17 cellular contexts compared by ENCODE assay signal in the genomic region with DNA sequence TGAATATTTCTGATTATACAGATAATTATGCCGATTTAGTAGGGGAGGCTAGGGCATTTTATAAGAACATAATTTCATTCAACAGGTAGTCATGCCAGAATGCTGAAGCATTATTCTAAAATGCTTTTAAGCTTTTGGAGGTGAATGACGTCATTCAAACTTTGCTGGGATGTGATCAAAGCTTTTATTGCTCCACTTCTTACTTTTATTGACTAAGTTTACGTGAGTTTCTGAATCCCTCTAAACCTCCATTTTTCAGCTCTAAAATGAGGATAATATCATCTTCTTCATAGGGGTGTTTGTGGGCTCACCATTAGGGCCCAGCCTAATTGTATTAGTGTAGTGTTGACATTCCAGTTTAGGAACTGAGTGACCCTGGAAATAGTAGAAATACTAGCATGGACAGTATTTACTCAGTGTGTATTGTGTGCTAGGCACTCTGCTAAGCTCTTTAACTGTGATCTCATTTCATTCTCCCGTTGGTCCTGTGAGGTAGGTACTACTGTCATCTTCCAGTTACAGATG. TPM values are rescaled to one million over a fixed set of nuclear protein-coding genes. Genes with fewer than 3 reads are reported as not detected.
A peak's percentile ranks its signal among the peaks of the same experiment; 100 is the strongest.
DNase-seq lines count a peak whose midpoint lies in the region; ATAC-seq, FAIRE-seq and TF ChIP-seq lines count a peak whose summit lies in the region.
"Had no signal": no experiment of that assay in that cellular context is flagged by ENCODE, and none has a peak within 500 bp of the region (broad histone marks: within the 10 kb centered on the region; RNA-seq: fewer than 3 reads in every experiment).

No MANE protein-coding gene starts in this region.

- intact Hi-C loops in lower lobe of right lung (cut with DNase I), result no loop called here
- intact Hi-C loops in activated CD4-positive, alpha-beta memory T cell treated with anti-CD3 and anti-CD28 coated beads for 36 hours (cut with micrococcal nuclease), result no loop called here

- H3K27me3 ChIP-seq in HUES48 (ENCODE audit: control insufficient read depth, insufficient read depth, low read length) (peaks cover 6% of the 10 kb centered on the region; the same call in 1 of the 2 replicates), lower lobe of right lung (ENCODE audit: low read depth) (no peaks in the 10 kb centered on the region)
- H3K27me3 ChIP-seq: esophagus squamous epithelium had no signal

- H3K4me2 ChIP-seq in A549, result peak overlapping the region; percentile 80

- FAIRE-seq in A549 (lab: Jason Lieb, UNC), result no peak
- FAIRE-seq: A204.1 had no signal

- peaks cover 5% of the 10 kb centered on the region for H3K4me1 Mint-ChIP-seq in activated CD4-positive, alpha-beta memory T cell treated with anti-CD3 and anti-CD28 coated beads for 36 hours (ENCODE audit: low read depth)
- H3K4me1 Mint-ChIP-seq: stimulated activated memory B cell treated with anti-CD40 and anti-IgM and Interleukin-4, amounts not matched to agents 10 μg/mL and 1 μg/mL and 100 μg/mL, for 72 hours had no signal

- DNase-seq in A549 (ENCODE audit: low read depth in 1 of 2, low spot score in 1 of 2) (no peak), epithelial cell of esophagus (ENCODE audit: low read depth) (peak; percentile 36), lower lobe of right lung (no peak), occipital lobe (lab: John Stamatoyannopoulos, UW) (no peak), amniotic stem cell (lab: John Stamatoyannopoulos, UW) (no peak)
- DNase-seq in activated CD4-positive, alpha-beta memory T cell treated with anti-CD3 and anti-CD28 coated beads for 36 hours, result no peak
- DNase-seq: caudate nucleus; esophagus squamous epithelium; NCI-H2029; NCI-H524; stimulated activated CD4-positive, alpha-beta T cell treated with anti-CD3 and anti-CD28 coated beads, Interleukin-15, amount 100 ng/mL, for 24 hours had no signal

- WGBS in A549 (ENCODE audit: missing lambda C conversion rate), result 62% methylated on average over 4 of the region's 4 CpGs

- no peaks in the 10 kb centered on the region for H3K9me3 Mint-ChIP-seq in activated CD4-positive, alpha-beta memory T cell treated with anti-CD3 and anti-CD28 coated beads for 36 hours
- H3K9me3 Mint-ChIP-seq: IgD-negative memory B cell; stimulated activated memory B cell treated with anti-CD40 and anti-IgM and Interleukin-4, amounts not matched to agents 10 μg/mL and 1 μg/mL and 100 μg/mL, for 72 hours had no signal

- peaks cover 10% of the 10 kb centered on the region for H3K27me3 Mint-ChIP-seq in activated CD4-positive, alpha-beta memory T cell treated with anti-CD3 and anti-CD28 coated beads for 36 hours

- peaks cover 30% of the 10 kb centered on the region for H3K4me1 ChIP-seq in A549
- H3K4me1 ChIP-seq in HUES48 (ENCODE audit: control insufficient read depth, insufficient read depth, low read length), result peaks cover 43% of the 10 kb centered on the region
- H3K4me1 ChIP-seq in lower lobe of right lung, result peaks cover 34% of the 10 kb centered on the region

- no peak for TF ChIP-seq RAD21 in A549 (conservative IDR thresholded peaks at IDR 0.05 in 1 of 2, IDR thresholded peaks at IDR 0.05 in 1 of 2)

- no peaks in the 10 kb centered on the region for H3K36me3 ChIP-seq in HUES48 (ENCODE audit: control insufficient read depth, insufficient read depth, low read length)
- no peaks in the 10 kb centered on the region for H3K36me3 ChIP-seq in lower lobe of right lung
- H3K36me3 ChIP-seq: esophagus squamous epithelium had no signal

- no peak overlapping the region for H3K27ac ChIP-seq in A549
- H3K27ac ChIP-seq in HUES48 (ENCODE audit: low read depth, low read length), result no peak overlapping the region
- no peak overlapping the region for H3K27ac ChIP-seq in lower lobe of right lung

- no peak for TF ChIP-seq POLR2A in A549 (IDR thresholded peaks at IDR 0.05; ENCODE audit: low read length)

- H3K4me3 ChIP-seq in A549, result no peak overlapping the region
- 0 out of 2 replicates have a peak overlapping the region, but pooled peaks have one; percentile 1 for H3K4me3 ChIP-seq in HUES48 (ENCODE audit: low read depth, low read length)
- H3K4me3 ChIP-seq in epithelial cell of esophagus (ENCODE audit: low read length), result no peak overlapping the region
- peak overlapping the region; percentile 87 for H3K4me3 ChIP-seq in lower lobe of right lung
- H3K4me3 ChIP-seq: esophagus squamous epithelium had no signal

- no peak for TF ChIP-seq EP300 in A549 (IDR thresholded peaks at IDR 0.05)

- H3K27ac Mint-ChIP-seq in activated CD4-positive, alpha-beta memory T cell treated with anti-CD3 and anti-CD28 coated beads for 36 hours, result no peak overlapping the region
- H3K27ac Mint-ChIP-seq: CD14-positive monocyte; IgD-negative memory B cell; stimulated activated memory B cell treated with anti-CD40 and anti-IgM and Interleukin-4, amounts not matched to agents 10 μg/mL and 1 μg/mL and 100 μg/mL, for 72 hours had no signal

- no peaks in the 10 kb centered on the region for H3K36me3 Mint-ChIP-seq in activated CD4-positive, alpha-beta memory T cell treated with anti-CD3 and anti-CD28 coated beads for 36 hours
- H3K36me3 Mint-ChIP-seq: IgD-negative memory B cell; stimulated activated memory B cell treated with anti-CD40 and anti-IgM and Interleukin-4, amounts not matched to agents 10 μg/mL and 1 μg/mL and 100 μg/mL, for 72 hours had no signal

- H3K9me3 ChIP-seq in A549, result no peaks in the 10 kb centered on the region
- H3K9me3 ChIP-seq in HUES48 (ENCODE audit: control insufficient read depth, insufficient read depth, low read length), result no peaks in the 10 kb centered on the region
- no peaks in the 10 kb centered on the region for H3K9me3 ChIP-seq in lower lobe of right lung
- H3K9me3 ChIP-seq: esophagus squamous epithelium had no signal

- H3K4me3 Mint-ChIP-seq in activated CD4-positive, alpha-beta memory T cell treated with anti-CD3 and anti-CD28 coated beads for 36 hours, result no peak overlapping the region
- H3K4me3 Mint-ChIP-seq: IgD-negative memory B cell; stimulated activated memory B cell treated with anti-CD40 and anti-IgM and Interleukin-4, amounts not matched to agents 10 μg/mL and 1 μg/mL and 100 μg/mL, for 72 hours had no signal

- CTCF ChIA-PET in A549 (lab: Yijun Ruan, JAX), result interaction anchor here (1.2 kb wide), 1 partner anchor 29 kb away, joined by 5 read pairs; no protein-coding TSS in a partner anchor
- CTCF ChIA-PET in activated CD4-positive, alpha-beta memory T cell treated with anti-CD3 and anti-CD28 coated beads for 36 hours (lab: Charles Lee), result interaction anchor here (1.1 to 1.4 kb wide), 2 partner anchors 28 to 160 kb away, joined by 3 to 5 read pairs; no protein-coding TSS in a partner anchor

- ATAC-seq in A549 (no peak), lower lobe of right lung (no peak), GM21825 (IDR thresholded peaks at IDR 0.05; ENCODE audit: unreplicated experiment) (no peak)
- ATAC-seq: stimulated activated memory B cell treated with anti-CD40 and anti-IgM and Interleukin-4, amounts not matched to agents 10 μg/mL and 1 μg/mL and 100 μg/mL, for 72 hours had no signal

- H3K9ac ChIP-seq in HUES48 (ENCODE audit: low read depth, low read length), result no peak overlapping the region

- no peak for TF ChIP-seq CTCF in A549 (IDR thresholded peaks at IDR 0.05)
- TF ChIP-seq CTCF in epithelial cell of esophagus (IDR thresholded peaks at IDR 0.05; ENCODE audit: insufficient read depth, low read depth, low read length, missing control alignments), result no peak
- no peak for TF ChIP-seq CTCF in lower lobe of right lung (IDR thresholded peaks at IDR 0.05)

- POLR2A ChIA-PET in A549 (lab: Yijun Ruan, JAX), result no interaction called here
- POLR2A ChIA-PET in activated CD4-positive, alpha-beta memory T cell treated with anti-CD3 and anti-CD28 coated beads for 36 hours (lab: Charles Lee), result no interaction called here

TF ChIP-seq in A549, 52 proteins besides CTCF, POLR2A, EP300 and RAD21 (continues in another document):
- TF ChIP-seq JUNB (IDR thresholded peaks at IDR 0.05) (no peak), NPAS2 (CRISPR knock-in tag; IDR thresholded peaks at IDR 0.05; ENCODE audit: borderline replicate concordance) (no peak), TP53 (CRISPR knock-in tag; IDR thresholded peaks at IDR 0.05) (no peak), POLR2AphosphoS2 (conservative IDR thresholded peaks at IDR 0.05; ENCODE audit: low read length) (no peak), SREBF2 (IDR thresholded peaks at IDR 0.05) (no peak)
- TF ChIP-seq, protein P1, sequence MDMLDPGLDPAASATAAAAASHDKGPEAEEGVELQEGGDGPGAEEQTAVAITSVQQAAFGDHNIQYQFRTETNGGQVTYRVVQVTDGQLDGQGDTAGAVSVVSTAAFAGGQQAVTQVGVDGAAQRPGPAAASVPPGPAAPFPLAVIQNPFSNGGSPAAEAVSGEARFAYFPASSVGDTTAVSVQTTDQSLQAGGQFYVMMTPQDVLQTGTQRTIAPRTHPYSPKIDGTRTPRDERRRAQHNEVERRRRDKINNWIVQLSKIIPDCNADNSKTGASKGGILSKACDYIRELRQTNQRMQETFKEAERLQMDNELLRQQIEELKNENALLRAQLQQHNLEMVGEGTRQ (IDR thresholded peaks at IDR 0.05), result no peak
- TF ChIP-seq, protein P2, sequence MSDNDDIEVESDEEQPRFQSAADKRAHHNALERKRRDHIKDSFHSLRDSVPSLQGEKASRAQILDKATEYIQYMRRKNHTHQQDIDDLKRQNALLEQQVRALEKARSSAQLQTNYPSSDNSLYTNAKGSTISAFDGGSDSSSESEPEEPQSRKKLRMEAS (IDR thresholded peaks at IDR 0.05), result no peak

RNA-seq across cellular contexts. Expression of gene WWC2, which starts 3.0 kb away (rescaled TPM):
- polyA plus RNA-seq in A549 (2011; rRNA removed) (22.5 and 26.9 TPM in 2 replicates), A549 (2017; fragmentation: RNase III; extraction: RNeasy Plus Mini Kit Qiagen cat#74134 plus additional on column Dnase treatment) (14.9 to 16.2 TPM (median 15.3 TPM) in 3 replicates)
- 9.2 and 9.9 TPM in 2 replicates for polyA plus RNA-seq in A549 (2012; cell fraction: cytosol; rRNA removed)
- 7.1 and 10.2 TPM in 2 replicates for polyA plus RNA-seq in A549 (2012; cell fraction: nucleus; rRNA removed)
- polyA minus RNA-seq in A549 (2011; rRNA and poly(A)+ RNA removed), result 16.3 and 18.3 TPM in 2 replicates
- total RNA-seq in lower lobe of right lung (109 TPM), occipital lobe (15.1 TPM)
- 1 to 10 TPM; 3.6 to 5.4 TPM for total RNA-seq in activated CD4-positive, alpha-beta memory T cell treated with anti-CD3 and anti-CD28 coated beads for 36 hours

Comparison
In these comparisons a context has a peak if more than half of its experiments do, and no peak if none do; other contexts are left out.
1. H3K4me3 ChIP-seq: peak in HUES48 (single experiment) and lower lobe of right lung (single experiment); none in A549 (single experiment) and epithelial cell of esophagus (single experiment).